8 cellular contexts compared by ENCODE assay signal in genomic region chr20:37095609-37096414, GRCh38. TPM values are rescaled to one million over a fixed set of nuclear protein-coding genes. Genes with fewer than 3 reads are reported as not detected.
DNase-seq lines count a peak whose midpoint lies in the region; ATAC-seq, FAIRE-seq and TF ChIP-seq lines count a peak whose summit lies in the region.

Gene RBL1 (minus strand): TSS chr20:37095997. CDS start chr20:37095928, 69 bp downstream.

- intact Hi-C loops in PC-9 (cut with micrococcal nuclease; ENCODE audit: unreplicated experiment), result loop anchor here (1.0 kb wide), 1 partner anchor 82 kb away; no protein-coding TSS in a partner anchor

- H3K4me3 ChIP-seq in Jurkat, Clone E6-1 (ENCODE audit: low read length), result peak within 1 kb of the TSS; percentile 95
- H3K4me3 ChIP-seq in PC-9 (peak within 1 kb of the TSS; percentile 99), muscle layer of colon (ENCODE audit: low read depth in 1 of 2, low read length in 2 of 2) (peak within 1 kb of the TSS; percentile 72 to 82)

- POLR2A ChIA-PET in PC-9 (lab: Charles Lee; ENCODE audit: unreplicated experiment), result interaction anchor here (0.5 to 1.0 kb wide), 4 partner anchors 83 to 1831 kb away, joined by 3 to 6 read pairs (median 4); partner anchors contain the start of genes FAM83D, MROH8 and RPN2

- CTCF ChIA-PET in PC-9 (lab: Charles Lee), result no interaction called here

- no TSS peak for BruUV-seq in PC-9 (replicated peaks; lab: Mats Ljungman, UMichigan)

- DNase-seq in D721Med (ENCODE audit: insufficient read length, low spot score) (peak; percentile 48), PC-9 (peak; percentile 60 to 81)
- DNase-seq in Jurkat, Clone E6-1 (ENCODE audit: low read depth, low spot score), result peak; percentile 93
- DNase-seq in activated T-cell treated with anti-CD3 and anti-CD28 coated beads, Interleukin-2, amount 50 U/mL, for 1 hour, result peak; percentile 85
- peak; percentile 55 to 59 for DNase-seq in stimulated activated CD8-positive, alpha-beta memory T cell treated with anti-CD3 and anti-CD28 coated beads, Interleukin-7, amount 100 ng/mL, for 1 hour (ENCODE audit: low read depth in 2 of 2)

- peaks cover 21% of the 10 kb centered on the region for H3K79me2 ChIP-seq in PC-9 (ENCODE audit: low read depth)

- no peak within 1 kb of the TSS for H3K27ac ChIP-seq in PC-9
- peak within 1 kb of the TSS; percentile 65 for H3K27ac ChIP-seq in muscle layer of colon (ENCODE audit: low read depth, low read length)

- H3K9me2 ChIP-seq in PC-9 (ENCODE audit: insufficient read depth), result no peaks in the 10 kb centered on the region

- H4K20me1 ChIP-seq in PC-9 (ENCODE audit: insufficient read depth), result no peaks in the 10 kb centered on the region

- TF ChIP-seq CTCF in D721Med (IDR thresholded peaks at IDR 0.05; ENCODE audit: insufficient read depth, missing control alignments), result peak; percentile 3
- TF ChIP-seq CTCF in PC-9 (conservative IDR thresholded peaks at IDR 0.05), result no peak; the same call in 1 of the 2 replicates

- peak; percentile 70 for ATAC-seq in GM21529 (IDR thresholded peaks at IDR 0.05; ENCODE audit: unreplicated experiment)
- peak; percentile 83 for ATAC-seq in esophagus mucosa

- H3F3A ChIP-seq in PC-9 (ENCODE audit: insufficient read depth, low read depth), result no peaks in the 10 kb centered on the region

- H3K9me3 ChIP-seq in PC-9 (ENCODE audit: insufficient read depth, low read depth) (no peaks in the 10 kb centered on the region), muscle layer of colon (ENCODE audit: low read length) (no peaks in the 10 kb centered on the region)

- peak within 1 kb of the TSS; percentile 93 for H3K4me2 ChIP-seq in PC-9

- no peaks in the 10 kb centered on the region for H3K36me3 ChIP-seq in PC-9 (ENCODE audit: low read depth)
- no peaks in the 10 kb centered on the region for H3K36me3 ChIP-seq in muscle layer of colon (ENCODE audit: insufficient read depth, low read length)

- H3K4me1 ChIP-seq in PC-9 (replicated peaks; ENCODE audit: insufficient read depth), result peaks cover 14% of the 10 kb centered on the region
- peaks cover 6% of the 10 kb centered on the region for H3K4me1 ChIP-seq in muscle layer of colon (ENCODE audit: insufficient read depth, low read length)

- no peak for FAIRE-seq in D721Med (lab: Jason Lieb, UNC)

- H3K9ac ChIP-seq in muscle layer of colon (ENCODE audit: low read length), result peak within 1 kb of the TSS; percentile 60

- peak within 1 kb of the TSS; percentile 94 for H2AFZ ChIP-seq in PC-9

- no peaks in the 10 kb centered on the region for H3K27me3 ChIP-seq in PC-9 (ENCODE audit: insufficient read depth, low read depth)
- no peaks in the 10 kb centered on the region for H3K27me3 ChIP-seq in muscle layer of colon (ENCODE audit: control insufficient read depth in 1 of 2, insufficient read depth in 2 of 2, low read length in 2 of 2)

RNA-seq across cellular contexts. Expression of gene RBL1, which starts in this region (rescaled TPM):
- polyA plus RNA-seq in Jurkat, Clone E6-1 (2012; ENCODE audit: insufficient read depth, insufficient read length), result 13.5 TPM
- total RNA-seq in PC-9 (2021), result 14.6 and 23.0 TPM in 2 replicates
- total RNA-seq in esophagus mucosa, result 6.3 TPM
